Comparison of ENCODE assay signal across 8 cellular contexts in the genomic region with DNA sequence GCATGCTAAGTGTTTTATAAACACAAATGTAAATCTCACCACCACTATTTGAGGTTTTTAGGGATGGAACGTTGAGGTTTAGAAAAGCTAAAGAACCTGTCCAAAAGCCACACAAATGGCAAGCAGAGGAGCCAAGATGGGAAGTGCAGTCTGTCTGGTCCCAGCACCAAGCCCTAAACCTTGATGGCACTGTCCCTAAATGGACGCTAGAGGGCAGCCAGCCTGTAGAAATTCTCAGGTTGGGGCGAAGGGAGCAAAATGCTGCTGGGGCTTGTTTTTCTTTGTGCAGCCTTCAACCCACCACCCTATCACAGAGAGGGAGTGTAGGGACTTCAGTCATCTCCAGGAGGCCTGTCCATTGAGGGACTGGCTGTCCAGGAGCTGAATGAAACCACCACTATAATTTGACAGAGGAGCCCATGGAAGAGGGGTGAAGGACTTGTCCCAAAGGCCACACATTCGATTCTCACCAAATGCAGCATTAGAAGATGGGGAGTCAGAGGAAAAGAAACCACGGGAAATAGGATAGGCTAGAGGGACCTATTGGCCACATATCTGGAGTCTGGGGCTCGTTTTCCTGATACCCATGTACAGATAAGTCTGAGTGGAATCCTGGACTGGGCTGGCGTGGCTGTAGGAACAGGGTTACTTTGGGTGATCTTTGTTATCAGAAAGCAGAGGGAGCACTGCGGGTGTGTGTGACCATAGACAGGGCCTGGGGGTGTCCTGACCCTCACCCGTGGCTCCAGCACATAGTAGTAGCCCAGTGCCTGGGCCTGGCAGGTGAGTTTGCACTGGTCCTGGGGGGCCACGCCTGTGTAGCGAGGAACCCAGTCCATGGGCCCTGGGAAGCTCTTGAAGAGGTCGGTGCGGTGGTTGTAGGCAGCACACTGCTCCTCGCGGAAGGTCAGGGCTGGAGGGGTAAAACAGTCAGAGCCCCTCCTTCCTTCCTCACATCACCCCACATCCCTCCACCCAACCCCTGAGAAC. TPM values are rescaled to one million over a fixed set of nuclear protein-coding genes. Genes with fewer than 3 reads are reported as not detected.
A peak's percentile ranks its signal among the peaks of the same experiment; 100 is the strongest.
DNase-seq lines count a peak whose midpoint lies in the region; ATAC-seq and TF ChIP-seq lines count a peak whose summit lies in the region.

No MANE protein-coding gene starts in this region.

- peaks cover under 1% of the 10 kb centered on the region for H3K4me1 ChIP-seq in mesenchymal stem cell (ENCODE audit: control insufficient read depth, insufficient read depth, low read depth, low read length)

- H2AFZ ChIP-seq in mesenchymal stem cell (ENCODE audit: low read depth, low read length) = no peak overlapping the region

- no peak overlapping the region for H2AK5ac ChIP-seq in mesenchymal stem cell (ENCODE audit: low read length, severe bottlenecking)

- no peak overlapping the region for H3K4me3 ChIP-seq in mesenchymal stem cell (ENCODE audit: insufficient read depth in 1 of 2, low read depth in 1 of 2, low read length in 2 of 2)

- 62% methylated on average over 15 of the region's 15 CpGs for WGBS in mesenchymal stem cell

- H3K27me3 Mint-ChIP-seq in stimulated activated memory B cell treated with anti-CD40 and anti-IgM and Interleukin-4, amounts not matched to agents 10 μg/mL and 1 μg/mL and 100 μg/mL, for 72 hours = no peaks in the 10 kb centered on the region

- peak; percentile 93 for TF ChIP-seq CTCF in GM13977 (IDR thresholded peaks at IDR 0.05; ENCODE audit: extremely low read depth, insufficient read depth, missing control alignments)

- no peak overlapping the region for H3K14ac ChIP-seq in mesenchymal stem cell (ENCODE audit: low read length in 2 of 2)

- no peaks in the 10 kb centered on the region for H3K36me3 Mint-ChIP-seq in stimulated activated memory B cell treated with anti-CD40 and anti-IgM and Interleukin-4, amounts not matched to agents 10 μg/mL and 1 μg/mL and 100 μg/mL, for 72 hours

- H3K23ac ChIP-seq in mesenchymal stem cell (ENCODE audit: low read length in 2 of 2) = no peak overlapping the region

- in situ Hi-C loops in GM13977 (cut with MboI; ENCODE audit: low pct_unique_long_range_greater_than_20kb, low sequenced_read_pairs, unreplicated experiment) = loop anchor here (25.0 kb wide), 1 partner anchor 520 kb away; a partner anchor contains a TSS

- peak overlapping the region in 1 of 2 experiments; percentile 10 for H3K18ac ChIP-seq in mesenchymal stem cell (ENCODE audit: low read depth in 1 of 2, low read length in 2 of 2)

- no peaks in the 10 kb centered on the region for H3K9me3 ChIP-seq in mesenchymal stem cell (ENCODE audit: control insufficient read depth, low read length)

- DNase-seq in 8988T (peak; percentile 69), GM13977 (ENCODE audit: low spot score) (peak; percentile 87), HK-2 (ENCODE audit: unreplicated experiment) (peak; percentile 57), NCI-H748 treated with DMSO at 0.1 percent for 48 hours (lab: John Stamatoyannopoulos, UW) (peak; percentile 39), dermis microvascular lymphatic vessel endothelial cell (ENCODE audit: low read depth in 2 of 2) (peak; percentile 48 to 79), mesenchymal stem cell (peak; percentile 77)
- DNase-seq in activated CD4-positive, alpha-beta T cell treated with anti-CD3 and anti-CD28 coated beads, Interleukin-2, amount 50 U/mL, for 48 hours = peak; percentile 62 to 73

- no peaks in the 10 kb centered on the region for H3K9me3 Mint-ChIP-seq in stimulated activated memory B cell treated with anti-CD40 and anti-IgM and Interleukin-4, amounts not matched to agents 10 μg/mL and 1 μg/mL and 100 μg/mL, for 72 hours

- no peak overlapping the region for H3K4me3 Mint-ChIP-seq in stimulated activated memory B cell treated with anti-CD40 and anti-IgM and Interleukin-4, amounts not matched to agents 10 μg/mL and 1 μg/mL and 100 μg/mL, for 72 hours

- peak overlapping the region; percentile 79 for H4K8ac ChIP-seq in mesenchymal stem cell (ENCODE audit: low read length)

- H3K27ac Mint-ChIP-seq in stimulated activated memory B cell treated with anti-CD40 and anti-IgM and Interleukin-4, amounts not matched to agents 10 μg/mL and 1 μg/mL and 100 μg/mL, for 72 hours = peak overlapping the region; percentile 85

- no peaks in the 10 kb centered on the region for H3K79me1 ChIP-seq in mesenchymal stem cell (replicated peaks; ENCODE audit: low read length, poor library complexity, severe bottlenecking)

- H2BK5ac ChIP-seq in mesenchymal stem cell (ENCODE audit: low read depth, low read length, poor library complexity, severe bottlenecking) = no peak overlapping the region

- peak overlapping the region in 1 of 2 experiments; percentile 47 for H3K4ac ChIP-seq in mesenchymal stem cell (ENCODE audit: low read depth in 1 of 2, low read length in 2 of 2)

- peaks cover 50% of the 10 kb centered on the region for H3K4me1 Mint-ChIP-seq in stimulated activated memory B cell treated with anti-CD40 and anti-IgM and Interleukin-4, amounts not matched to agents 10 μg/mL and 1 μg/mL and 100 μg/mL, for 72 hours

- no peaks in the 10 kb centered on the region for H3K27me3 ChIP-seq in mesenchymal stem cell (ENCODE audit: control insufficient read depth in 1 of 2, insufficient read depth in 1 of 2, low read length in 2 of 2)

- ATAC-seq in stimulated activated memory B cell treated with anti-CD40 and anti-IgM and Interleukin-4, amounts not matched to agents 10 μg/mL and 1 μg/mL and 100 μg/mL, for 72 hours = peak; percentile 82

- no peak overlapping the region for H3K27ac ChIP-seq in mesenchymal stem cell (ENCODE audit: low read length, poor library complexity, severe bottlenecking)

- H4K91ac ChIP-seq in mesenchymal stem cell (ENCODE audit: low read length) = peak overlapping the region; percentile 77

- no peak overlapping the region for H2BK120ac ChIP-seq in mesenchymal stem cell (ENCODE audit: low read depth, low read length)

- H3K36me3 ChIP-seq in mesenchymal stem cell (ENCODE audit: control insufficient read depth in 1 of 2, insufficient read depth in 2 of 2, low read depth in 1 of 2, low read length in 2 of 2) = peaks cover 2 to 55% of the 10 kb centered on the region in 2 experiments

- peak overlapping the region; percentile 51 for H3K9ac ChIP-seq in mesenchymal stem cell (ENCODE audit: low read length)

- H2BK12ac ChIP-seq in mesenchymal stem cell (ENCODE audit: low read length in 2 of 2) = no peak overlapping the region

- H2BK15ac ChIP-seq in mesenchymal stem cell (ENCODE audit: low read depth, poor library complexity, severe bottlenecking) = no peak overlapping the region

- no peak overlapping the region for H3K4me2 ChIP-seq in mesenchymal stem cell (ENCODE audit: low read length, poor library complexity, severe bottlenecking)

RNA-seq across cellular contexts. Expression of a gene that starts 6.1 kb away (rescaled TPM):
- total RNA-seq in dermis microvascular lymphatic vessel endothelial cell = 12.5 and 15.8 TPM in 2 replicates
- 0.03 TPM for polyA plus RNA-seq in mesenchymal stem cell (2013, experiment 1 of 2)
- polyA plus RNA-seq in mesenchymal stem cell (2013, experiment 2 of 2) = 0.12 TPM

RNA-seq across cellular contexts. Expression of a gene that starts 9.4 kb away (rescaled TPM):
- total RNA-seq in dermis microvascular lymphatic vessel endothelial cell = 196 and 206 TPM in 2 replicates
- polyA plus RNA-seq in mesenchymal stem cell (2013, experiment 1 of 2) = 47.0 TPM
- polyA plus RNA-seq in mesenchymal stem cell (2013, experiment 2 of 2) = 43.3 TPM

RNA-seq across cellular contexts. Expression of a gene that starts 15.5 kb away (rescaled TPM):
- total RNA-seq in dermis microvascular lymphatic vessel endothelial cell = 17.5 and 28.6 TPM in 2 replicates
- polyA plus RNA-seq in mesenchymal stem cell (2013, experiment 1 of 2) = 34.5 TPM
- 34.5 TPM for polyA plus RNA-seq in mesenchymal stem cell (2013, experiment 2 of 2)

RNA-seq across cellular contexts. Expression of a gene that starts 22.3 kb away (rescaled TPM):
- total RNA-seq in dermis microvascular lymphatic vessel endothelial cell = 0.13 and 0.26 TPM in 2 replicates
- polyA plus RNA-seq in mesenchymal stem cell (2013, experiment 1 of 2) = 0.51 TPM
- polyA plus RNA-seq in mesenchymal stem cell (2013, experiment 2 of 2) = 0.56 TPM

RNA-seq across cellular contexts. Expression of a gene that starts 26.5 kb away (rescaled TPM):
- 13.0 and 18.3 TPM in 2 replicates for total RNA-seq in dermis microvascular lymphatic vessel endothelial cell
- polyA plus RNA-seq in mesenchymal stem cell (2013, experiment 1 of 2) = 9.8 TPM
- polyA plus RNA-seq in mesenchymal stem cell (2013, experiment 2 of 2) = 8.2 TPM
